ENCODE assay signal across 21 cellular contexts in the genomic region with DNA sequence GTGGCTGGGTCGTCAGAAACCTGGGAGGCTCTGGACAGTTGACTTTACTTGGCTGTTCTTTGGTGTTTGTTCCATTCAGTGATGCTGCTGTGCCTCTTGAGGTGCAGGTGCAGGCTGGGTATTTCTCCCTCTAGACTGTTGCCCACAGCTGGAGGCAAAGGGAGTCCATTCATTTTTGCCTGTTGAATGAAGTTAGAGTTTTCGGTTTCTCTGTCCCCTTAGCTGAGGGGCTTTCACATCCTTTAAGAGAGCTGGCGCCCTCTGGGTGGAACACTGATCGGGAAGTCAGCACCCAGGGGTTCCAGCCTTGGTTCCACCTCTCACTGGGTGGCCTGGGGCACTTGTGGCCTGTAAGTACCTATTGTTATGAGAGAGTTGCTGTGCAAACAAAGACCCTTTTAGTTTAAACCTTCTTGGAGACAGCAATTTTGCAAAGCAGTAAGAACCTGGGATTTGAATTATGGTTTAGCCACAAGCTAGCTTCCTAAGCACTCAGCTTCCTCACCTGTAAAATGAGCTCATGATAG.
DNase-seq lines count a peak whose midpoint lies in the region; ATAC-seq and TF ChIP-seq lines count a peak whose summit lies in the region.
"Had no signal": no experiment of that assay in that cellular context is flagged by ENCODE, and none has a peak within 500 bp of the region (broad histone marks: within the 10 kb centered on the region; RNA-seq: fewer than 3 reads in every experiment).

No MANE protein-coding gene starts in this region.

- H3K4me1 ChIP-seq in OCI-LY7 (ENCODE audit: insufficient read depth, low read length, poor library complexity, severe bottlenecking) (peaks cover 17% of the 10 kb centered on the region), upper lobe of left lung (peaks cover 44 to 67% (median 60%) of the 10 kb centered on the region in 4 donors)

- 0 out of 2 replicates have a peak, but pooled peaks have one; percentile 32 for TF ChIP-seq CTCF in OCI-LY7 (conservative IDR thresholded peaks at IDR 0.05; ENCODE audit: low read length)
- TF ChIP-seq CTCF in upper lobe of left lung (IDR thresholded peaks at IDR 0.05), result no peak

- H3K27me3 Mint-ChIP-seq in memory B cell, result no peaks in the 10 kb centered on the region

- no peaks in the 10 kb centered on the region for H3K9me2 ChIP-seq in OCI-LY7 (ENCODE audit: insufficient read depth, low read length)

- H3K4me3 ChIP-seq in OCI-LY7 (ENCODE audit: low read depth, low read length, poor library complexity, severe bottlenecking) (no peak overlapping the region), upper lobe of left lung (no peak overlapping the region), MG63 (no peak overlapping the region)
- H3K4me3 ChIP-seq: right atrium auricular region, testis had no signal

- no peak overlapping the region for H2AFZ ChIP-seq in OCI-LY7 (ENCODE audit: low read length)

- peak overlapping the region; percentile 100 for H3K27ac Mint-ChIP-seq in memory B cell
- H3K27ac Mint-ChIP-seq: activated naive CD4-positive, alpha-beta T cell treated with anti-CD3 and anti-CD28 coated beads for 36 hours had no signal

- intact Hi-C loops in OCI-LY7 (cut with micrococcal nuclease; ENCODE audit: unreplicated experiment), result no loop called here

- no peaks in the 10 kb centered on the region for H3K79me2 ChIP-seq in OCI-LY7 (ENCODE audit: insufficient read depth, low read depth, low read length)

- peak overlapping the region; percentile 20 for H3K4me2 ChIP-seq in OCI-LY7 (ENCODE audit: low read length)

- no peaks in the 10 kb centered on the region for H3K9me3 Mint-ChIP-seq in memory B cell
- H3K9me3 Mint-ChIP-seq: activated naive CD4-positive, alpha-beta T cell treated with anti-CD3 and anti-CD28 coated beads for 36 hours had no signal

- TF ChIP-seq EP300 in upper lobe of left lung (IDR thresholded peaks at IDR 0.05), result no peak

- H3K27me3 ChIP-seq in upper lobe of left lung (no peaks in the 10 kb centered on the region), MG63 (no peaks in the 10 kb centered on the region)
- H3K27me3 ChIP-seq: right atrium auricular region, testis had no signal

- TF ChIP-seq POLR2A in upper lobe of left lung (IDR thresholded peaks at IDR 0.05), result no peak

- H3K27ac ChIP-seq in OCI-LY7 (ENCODE audit: low read depth, low read length, poor library complexity, severe bottlenecking) (no peak overlapping the region), upper lobe of left lung (peak overlapping the region; percentile 86 to 94 (median 88))
- H3K27ac ChIP-seq: 22Rv1, testis had no signal

- ATAC-seq in memory B cell (ENCODE audit: low read depth), result no peak
- ATAC-seq in upper lobe of left lung (ENCODE audit: low FRiP score in 2 of 2), result no peak
- no peak for ATAC-seq in GM21737 (IDR thresholded peaks at IDR 0.05; ENCODE audit: unreplicated experiment)
- ATAC-seq: HCT116, left colon had no signal

- no TSS peak for BruUV-seq in OCI-LY7 (replicated peaks; lab: Mats Ljungman, UMichigan)

- WGBS in upper lobe of left lung, 2 donors, result 87 to 93% methylated on average over 3 to 4 of the region's 4 CpGs

- H4K20me1 ChIP-seq in OCI-LY7 (ENCODE audit: insufficient read depth, low read length), result no peaks in the 10 kb centered on the region

- H3K4me3 Mint-ChIP-seq in memory B cell, result no peak overlapping the region
- H3K4me3 Mint-ChIP-seq: activated naive CD4-positive, alpha-beta T cell treated with anti-CD3 and anti-CD28 coated beads for 36 hours; CD14-positive monocyte; nephron had no signal

- H3K36me3 ChIP-seq in OCI-LY7 (ENCODE audit: insufficient read depth, low read length) (no peaks in the 10 kb centered on the region), upper lobe of left lung (no peaks in the 10 kb centered on the region), MG63 (no peaks in the 10 kb centered on the region)
- H3K36me3 ChIP-seq: right atrium auricular region had no signal

- peak; percentile 78 for DNase-seq in NCI-H510A treated with DMSO at 0.1 percent for 48 hours (lab: John Stamatoyannopoulos, UW)
- no peak for DNase-seq in NCI-H510A (lab: John Stamatoyannopoulos, UW)
- peak; percentile 48 for DNase-seq in OCI-LY7 (ENCODE audit: low spot score)
- DNase-seq in memory B cell (ENCODE audit: low spot score in 2 of 2), result no peak
- no peak for DNase-seq in upper lobe of left lung
- DNase-seq in NCI-H774 (lab: John Stamatoyannopoulos, UW), result no peak
- DNase-seq in MG63, result no peak
- DNase-seq: activated CD4-positive, alpha-beta T cell treated with anti-CD3 and anti-CD28 coated beads for 4 hours; activated naive CD4-positive, alpha-beta T cell treated with anti-CD3 and anti-CD28 coated beads for 36 hours; hypothalamus; left colon; NCI-H1105; SHP77; stimulated activated CD4-positive, alpha-beta T cell treated with anti-CD3 and anti-CD28 coated beads, Interleukin-1b, Interleukin-23, amount 100 ng/mL, for 48 hours; testis had no signal

- peaks cover 57% of the 10 kb centered on the region for H3K4me1 Mint-ChIP-seq in memory B cell

- POLR2A ChIA-PET in OCI-LY7 (lab: Charles Lee), result interaction anchor here (0.8 kb wide), 1 partner anchor 15 kb away, joined by 3 read pairs; no protein-coding TSS in a partner anchor

- H3K36me3 Mint-ChIP-seq in memory B cell, result peaks cover 10% of the 10 kb centered on the region

- CTCF ChIA-PET in OCI-LY7 (lab: Charles Lee; ENCODE audit: unreplicated experiment), result interaction anchor here (0.6 kb wide), 1 partner anchor 9 kb away, joined by 3 read pairs; no protein-coding TSS in a partner anchor

- H3K9me3 ChIP-seq in OCI-LY7 (ENCODE audit: low read length) (no peaks in the 10 kb centered on the region), upper lobe of left lung (no peaks in the 10 kb centered on the region), MG63 (no peaks in the 10 kb centered on the region)
- H3K9me3 ChIP-seq: right atrium auricular region, testis had no signal

Comparison
In these comparisons a context has a peak if more than half of its experiments do, and no peak if none do; other contexts are left out.
1. DNase-seq: peak in NCI-H510A treated with DMSO at 0.1 percent for 48 hours (single experiment) and OCI-LY7 (single experiment); none in NCI-H510A (single experiment), memory B cell (0 of 2), upper lobe of left lung (0 of 2), NCI-H774 (single experiment) and MG63 (single experiment).